ENCODE assay signal across 9 cellular contexts in the genomic region with DNA sequence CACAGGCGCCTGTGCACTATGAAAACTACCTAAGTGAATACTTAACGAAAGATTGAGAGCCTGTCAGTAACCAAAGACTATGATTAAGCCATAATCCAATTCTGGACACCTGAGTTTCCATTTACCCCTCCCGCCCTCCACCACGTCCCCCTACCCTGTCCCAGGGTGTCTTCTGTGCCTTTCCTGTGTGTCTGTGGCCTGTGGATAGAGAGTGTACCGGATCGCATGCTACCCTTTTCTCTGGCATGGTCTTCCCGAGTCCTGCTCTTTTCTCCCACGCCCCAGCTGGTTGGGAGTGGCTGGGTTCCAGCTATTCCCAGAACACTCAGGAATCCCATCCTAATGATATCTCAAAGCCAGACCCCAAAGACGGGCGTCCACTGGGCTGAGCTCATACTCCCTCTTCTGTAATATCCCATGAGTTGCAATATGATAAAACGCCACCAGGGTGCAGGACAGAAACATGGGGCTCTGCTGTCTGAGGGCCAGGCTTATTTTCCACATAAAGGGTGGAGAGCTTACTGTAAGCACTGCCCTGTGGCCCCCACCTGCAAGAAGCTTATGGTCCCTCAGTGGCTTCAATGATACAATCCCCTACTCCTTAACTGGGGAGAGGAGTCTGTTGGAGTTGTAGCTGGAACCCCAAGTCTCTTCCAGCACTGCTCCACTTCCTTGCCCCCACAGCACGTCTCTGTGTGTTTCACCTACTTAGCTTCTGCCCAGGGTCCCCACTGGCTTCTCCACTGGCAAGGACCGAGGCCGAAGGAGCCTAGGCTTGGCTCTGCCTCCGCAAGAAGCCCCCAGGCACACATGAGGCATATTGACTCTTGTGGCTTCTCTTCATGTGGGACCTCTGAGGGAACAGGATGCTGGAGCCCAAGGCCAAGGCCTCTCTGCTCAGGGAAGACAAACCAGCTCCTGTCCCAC. TPM values are rescaled to one million over a fixed set of nuclear protein-coding genes. Genes with fewer than 3 reads are reported as not detected.
A peak's percentile ranks its signal among the peaks of the same experiment; 100 is the strongest.
DNase-seq lines count a peak whose midpoint lies in the region; ATAC-seq and TF ChIP-seq lines count a peak whose summit lies in the region.
"Had no signal": no experiment of that assay in that cellular context is flagged by ENCODE, and none has a peak within 500 bp of the region (broad histone marks: within the 10 kb centered on the region; RNA-seq: fewer than 3 reads in every experiment).

No MANE protein-coding gene starts in this region.

- H3K27ac Mint-ChIP-seq in CD8-positive, alpha-beta T cell, result no peak overlapping the region

- H3K27me3 ChIP-seq in CD8-positive, alpha-beta T cell (ENCODE audit: insufficient read depth, low read length), result peaks cover 7% of the 10 kb centered on the region

- in situ Hi-C loops in astrocyte of the cerebellum (cut with HindIII; ENCODE audit: low sequenced_read_pairs), result no loop called here

- peaks cover 43% of the 10 kb centered on the region for H3K27me3 Mint-ChIP-seq in CD8-positive, alpha-beta T cell (ENCODE audit: low read depth)

- no peaks in the 10 kb centered on the region for H3K9me3 Mint-ChIP-seq in CD8-positive, alpha-beta T cell

- CTCF ChIA-PET in CD8-positive, alpha-beta T cell (lab: Charles Lee), result interaction anchor here (0.7 to 7.6 kb wide), 17 partner anchors 9 to 409 kb away, joined by 3 to 72 read pairs (median 5); a partner anchor contains a TSS

- POLR2A ChIA-PET in CD8-positive, alpha-beta T cell (lab: Charles Lee), result no interaction called here

- H3K36me3 Mint-ChIP-seq in CD8-positive, alpha-beta T cell, result no peaks in the 10 kb centered on the region

- peaks cover 8% of the 10 kb centered on the region for H3K4me1 ChIP-seq in CD8-positive, alpha-beta T cell (ENCODE audit: insufficient read depth, low read length)

- no peaks in the 10 kb centered on the region for H3K9me3 ChIP-seq in CD8-positive, alpha-beta T cell (ENCODE audit: low read length)

- intact Hi-C loops in CD8-positive, alpha-beta T cell (cut with DNase I, micrococcal nuclease), result loop anchor here (1.0 kb wide), 2 partner anchors 18 to 372 kb away; no protein-coding TSS in a partner anchor

- peak in 2 of 7 experiments; percentile 34 to 53 for DNase-seq in CD8-positive, alpha-beta T cell
- DNase-seq in GM19238 (ENCODE audit: insufficient read length, low spot score), result peak; percentile 61
- peak; percentile 37 for DNase-seq in LHCN-M2 (ENCODE audit: low read depth)
- DNase-seq in RPMI7951 (ENCODE audit: low read depth), result peak; percentile 67
- peak; percentile 27 for DNase-seq in astrocyte of the cerebellum (ENCODE audit: low read depth)
- peak; percentile 76 for DNase-seq in iPS-NIHi11 (ENCODE audit: low spot score)
- peak; percentile 46 to 54 for DNase-seq in stimulated activated CD4-positive, alpha-beta T cell treated with anti-CD3 and anti-CD28 coated beads, Interleukin-2, amount 100 ng/mL, for 48 hours

- no peak overlapping the region for H3K27ac ChIP-seq in CD8-positive, alpha-beta T cell (ENCODE audit: low read depth, low read length)
- H3K27ac ChIP-seq: SK-N-MC had no signal

- ATAC-seq in CD8-positive, alpha-beta T cell, result peak; percentile 77
- ATAC-seq in HG03039 (IDR thresholded peaks at IDR 0.05; ENCODE audit: unreplicated experiment), result no peak

- peak; percentile 68 for TF ChIP-seq CTCF in CD8-positive, alpha-beta T cell (IDR thresholded peaks at IDR 0.05)
- TF ChIP-seq CTCF in astrocyte of the cerebellum (IDR thresholded peaks at IDR 0.05; ENCODE audit: low read depth, low read length, missing control alignments), result peak; percentile 75

- no peak overlapping the region for H3K4me3 Mint-ChIP-seq in CD8-positive, alpha-beta T cell

- peaks cover 13% of the 10 kb centered on the region for H3K4me1 Mint-ChIP-seq in CD8-positive, alpha-beta T cell (ENCODE audit: low read depth)

- H3K36me3 ChIP-seq in CD8-positive, alpha-beta T cell (ENCODE audit: insufficient read depth, low read length), result no peaks in the 10 kb centered on the region

- H3K4me3 ChIP-seq in CD8-positive, alpha-beta T cell (ENCODE audit: low read depth, low read length), result no peak overlapping the region
- H3K4me3 ChIP-seq in astrocyte of the cerebellum (ENCODE audit: low read depth, low read length), result no peak overlapping the region
- H3K4me3 ChIP-seq: SK-N-MC had no signal

RNA-seq across cellular contexts. Expression of a gene that starts 17.6 kb away (rescaled TPM):
- total RNA-seq in CD8-positive, alpha-beta T cell, result not detected
- total RNA-seq in LHCN-M2 (2014; rRNA removed), result not detected in 2 replicates
- not detected for polyA plus RNA-seq in LHCN-M2 (2012)
- not detected in 2 replicates for total RNA-seq in RPMI7951 (2014; rRNA removed; shearing (Covaris generic))

RNA-seq across cellular contexts. Expression of a gene that starts 24.2 kb away (rescaled TPM):
- total RNA-seq in CD8-positive, alpha-beta T cell, result not detected
- total RNA-seq in LHCN-M2 (2014; rRNA removed), result not detected in 2 replicates
- polyA plus RNA-seq in LHCN-M2 (2012), result not detected
- 0.24 TPM in 1 of 2 replicates, not detected in the other for total RNA-seq in RPMI7951 (2014; rRNA removed; shearing (Covaris generic))

RNA-seq across cellular contexts. Expression of a gene that starts 53.7 kb away (rescaled TPM):
- 100 to 1,000 TPM in 1 of 2 experiments, 10 to 100 TPM in 1; 94.6 to 109 TPM for total RNA-seq in CD8-positive, alpha-beta T cell
- total RNA-seq in LHCN-M2 (2014; rRNA removed), result 41.2 and 46.2 TPM in 2 replicates
- 24.0 TPM for polyA plus RNA-seq in LHCN-M2 (2012)
- 25.7 and 27.6 TPM in 2 replicates for total RNA-seq in RPMI7951 (2014; rRNA removed; shearing (Covaris generic))
